ENCODE assay signal across 12 cellular contexts in genomic region chr11:112610996-112611795, GRCh38.
DNase-seq lines count a peak whose midpoint lies in the region; ATAC-seq and TF ChIP-seq lines count a peak whose summit lies in the region.
"Had no signal": no experiment of that assay in that cellular context is flagged by ENCODE, and none has a peak within 500 bp of the region (broad histone marks: within the 10 kb centered on the region; RNA-seq: fewer than 3 reads in every experiment).

No MANE protein-coding gene starts in this region.

- H2AFZ ChIP-seq in MM.1S (ENCODE audit: low read length), result no peak overlapping the region
- no peak overlapping the region for H2AFZ ChIP-seq in OCI-LY7 (ENCODE audit: low read length)

- H4K20me1 ChIP-seq in MM.1S (ENCODE audit: insufficient read depth, low read length), result no peaks in the 10 kb centered on the region
- no peaks in the 10 kb centered on the region for H4K20me1 ChIP-seq in OCI-LY7 (ENCODE audit: insufficient read depth, low read length)

- TF ChIP-seq CTCF in A673 (conservative IDR thresholded peaks at IDR 0.05; ENCODE audit: low read depth, low read length), result 0 out of 2 replicates have a peak, but pooled peaks have one; percentile 26
- no peak for TF ChIP-seq CTCF in choroid plexus epithelial cell (conservative IDR thresholded peaks at IDR 0.05; ENCODE audit: low read depth, low read length)
- no peak for TF ChIP-seq CTCF in MM.1S (IDR thresholded peaks at IDR 0.05; ENCODE audit: low read length)
- TF ChIP-seq CTCF in OCI-LY7 (conservative IDR thresholded peaks at IDR 0.05; ENCODE audit: low read length), result no peak

- intact Hi-C loops in A673 (cut with micrococcal nuclease; ENCODE audit: unreplicated experiment) (loop anchor here (1.0 to 5.0 kb wide), 2 partner anchors 23 to 171 kb away; no protein-coding TSS in a partner anchor), OCI-LY7 (cut with micrococcal nuclease; ENCODE audit: unreplicated experiment) (no loop called here)

- no peaks in the 10 kb centered on the region for H3K36me3 ChIP-seq in A673 (ENCODE audit: insufficient read depth, low read length, poor library complexity, severe bottlenecking)
- H3K36me3 ChIP-seq in MM.1S (replicated peaks; ENCODE audit: insufficient read depth, low read length), result no peaks in the 10 kb centered on the region
- no peaks in the 10 kb centered on the region for H3K36me3 ChIP-seq in OCI-LY7 (ENCODE audit: insufficient read depth, low read length)

- no peaks in the 10 kb centered on the region for H3F3A ChIP-seq in MM.1S (ENCODE audit: insufficient read depth, low read length)

- H3K4me2 ChIP-seq in MM.1S (ENCODE audit: low read depth, low read length), result no peak overlapping the region
- no peak overlapping the region for H3K4me2 ChIP-seq in OCI-LY7 (ENCODE audit: low read length)

- DNase-seq in A673 (ENCODE audit: low spot score), result peak; percentile 90
- peak; percentile 8 for DNase-seq in HS-5 (ENCODE audit: low read depth)
- peak; percentile 31 for DNase-seq in NCI-H345 treated with DMSO at 0.1 percent for 48 hours (lab: John Stamatoyannopoulos, UW; ENCODE audit: unreplicated experiment)
- peak; percentile 11 for DNase-seq in choroid plexus epithelial cell (ENCODE audit: low read depth)
- DNase-seq in MM.1S, result no peak
- no peak for DNase-seq in OCI-LY7 (ENCODE audit: low spot score)
- DNase-seq: activated CD8-positive, alpha-beta T cell treated with anti-CD3 and anti-CD28 coated beads, Interleukin-2, amount 10 ng/mL, durations not matched to agents 7 days and 5 days; activated effector memory CD4-positive, alpha-beta T cell treated with Interleukin-2 at 50 U/mL for 16 hours; head of caudate nucleus; HFFc6 had no signal

- H3K4me1 ChIP-seq in A673 (ENCODE audit: insufficient read depth, low read length, poor library complexity, severe bottlenecking) (peaks cover 71% of the 10 kb centered on the region), MM.1S (ENCODE audit: low read length) (no peaks in the 10 kb centered on the region), OCI-LY7 (ENCODE audit: insufficient read depth, low read length, poor library complexity, severe bottlenecking) (no peaks in the 10 kb centered on the region)

- CTCF ChIA-PET in A673 (lab: Charles Lee) (no interaction called here), OCI-LY7 (lab: Charles Lee; ENCODE audit: unreplicated experiment) (no interaction called here)

- H3K27me3 ChIP-seq in A673 (replicated peaks; ENCODE audit: insufficient read depth, low read depth, low read length, poor library complexity) (no peaks in the 10 kb centered on the region), MM.1S (replicated peaks; ENCODE audit: insufficient read depth, low read length) (no peaks in the 10 kb centered on the region)

- BruUV-seq in A673 (replicated peaks; lab: Mats Ljungman, UMichigan) (no TSS peak), OCI-LY7 (replicated peaks; lab: Mats Ljungman, UMichigan) (no TSS peak)

- no peak for ATAC-seq in HG03469 (IDR thresholded peaks at IDR 0.05; ENCODE audit: unreplicated experiment)
- ATAC-seq in activated CD4-positive, CD25-positive, alpha-beta regulatory T cell treated with anti-CD3 and anti-CD28 coated beads, Interleukin-2, amount 50 U/mL, for 24 hours, result no peak
- ATAC-seq: activated CD8-positive, alpha-beta T cell treated with anti-CD3 and anti-CD28 coated beads, Interleukin-2, amount 10 ng/mL, durations not matched to agents 7 days and 5 days had no signal

- H3K4me3 ChIP-seq in A673 (ENCODE audit: low read depth, low read length, poor library complexity, severe bottlenecking) (no peak overlapping the region), choroid plexus epithelial cell (ENCODE audit: low read depth, low read length) (no peak overlapping the region), MM.1S (ENCODE audit: low read length) (no peak overlapping the region), OCI-LY7 (ENCODE audit: low read depth, low read length, poor library complexity, severe bottlenecking) (no peak overlapping the region)

- H3K79me2 ChIP-seq in MM.1S (ENCODE audit: low read length) (no peaks in the 10 kb centered on the region), OCI-LY7 (ENCODE audit: insufficient read depth, low read depth, low read length) (no peaks in the 10 kb centered on the region)

- no peak overlapping the region for H3K9ac ChIP-seq in MM.1S (ENCODE audit: low read length)

- H3K9me3 ChIP-seq in A673 (ENCODE audit: low read depth, low read length, poor library complexity, severe bottlenecking), result no peaks in the 10 kb centered on the region
- H3K9me3 ChIP-seq in MM.1S (replicated peaks; ENCODE audit: insufficient read depth, low read length), result no peaks in the 10 kb centered on the region
- H3K9me3 ChIP-seq in OCI-LY7 (ENCODE audit: low read length), result no peaks in the 10 kb centered on the region

- POLR2A ChIA-PET in A673 (lab: Charles Lee; ENCODE audit: low non-redundant PET), result no interaction called here
- POLR2A ChIA-PET in OCI-LY7 (lab: Charles Lee), result no interaction called here

- no peaks in the 10 kb centered on the region for H3K9me2 ChIP-seq in MM.1S (replicated peaks; ENCODE audit: insufficient read depth, low read length)
- no peaks in the 10 kb centered on the region for H3K9me2 ChIP-seq in OCI-LY7 (ENCODE audit: insufficient read depth, low read length)

- no peak overlapping the region for H3K27ac ChIP-seq in A673 (ENCODE audit: low read depth, low read length, poor library complexity, severe bottlenecking)
- no peak overlapping the region for H3K27ac ChIP-seq in MM.1S (ENCODE audit: low read length)
- no peak overlapping the region for H3K27ac ChIP-seq in OCI-LY7 (ENCODE audit: low read depth, low read length, poor library complexity, severe bottlenecking)

Comparison
In these comparisons a context has a peak if more than half of its experiments do, and no peak if none do; other contexts are left out.
1. DNase-seq: peak in A673 (single experiment), HS-5 (single experiment), NCI-H345 treated with DMSO at 0.1 percent for 48 hours (single experiment) and choroid plexus epithelial cell (single experiment); none in MM.1S (single experiment) and OCI-LY7 (single experiment).